17 cellular contexts compared by ENCODE assay signal in the genomic region with DNA sequence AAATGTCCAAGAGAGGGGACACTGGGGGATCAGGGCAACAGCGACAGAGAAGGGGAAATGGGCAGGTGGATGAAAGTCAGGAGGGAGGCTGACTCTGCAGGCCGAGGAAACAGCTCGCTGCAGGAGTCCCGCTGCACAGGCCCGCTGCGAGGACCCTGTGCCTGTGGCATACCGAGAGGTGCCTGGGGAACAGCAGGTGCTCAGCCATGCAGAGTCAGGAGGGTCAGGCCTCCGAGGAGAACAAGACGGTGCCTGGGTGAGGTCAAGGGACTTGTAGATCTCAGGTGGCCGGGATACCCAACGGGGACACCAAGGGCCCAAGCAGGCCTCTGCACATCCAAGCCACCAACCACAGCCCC.
DNase-seq lines count a peak whose midpoint lies in the region; ATAC-seq, FAIRE-seq and TF ChIP-seq lines count a peak whose summit lies in the region.
"Had no signal": no experiment of that assay in that cellular context is flagged by ENCODE, and none has a peak within 500 bp of the region (broad histone marks: within the 10 kb centered on the region; RNA-seq: fewer than 3 reads in every experiment).

No MANE protein-coding gene starts in this region.

- FAIRE-seq in frontal cortex (lab: Jason Lieb, UNC), result no peak
- FAIRE-seq: endometrium had no signal

- in situ Hi-C loops in transverse colon (cut with MboI; ENCODE audit: low pct_ligation_motif_present in 1 of 4, low pct_unique_long_range_greater_than_20kb in 1 of 4, low sequenced_read_pairs in 3 of 4), result no loop called here

- intact Hi-C loops in Right ventricle myocardium superior (cut with DNase I), result no loop called here
- intact Hi-C loops in breast epithelium (cut with DNase I; ENCODE audit: low total_unique reads), result no loop called here
- intact Hi-C loops in transverse colon (cut with DNase I; ENCODE audit: low total_unique reads), result no loop called here

- H3K4me1 ChIP-seq in cardiac muscle cell (ENCODE audit: low read depth) (peaks cover 45% of the 10 kb centered on the region), breast epithelium (peaks cover 23 to 51% of the 10 kb centered on the region in 2 donors), transverse colon (peaks cover 33 to 55% (median 51%) of the 10 kb centered on the region in 4 donors)

- ATAC-seq in Right ventricle myocardium superior (ENCODE audit: poor library complexity), result no peak
- ATAC-seq in HG03025 (IDR thresholded peaks at IDR 0.05; ENCODE audit: low FRiP score, unreplicated experiment), result no peak
- ATAC-seq: mucosa of descending colon had no signal

- H3K36me3 Mint-ChIP-seq in neural crest cell (ENCODE audit: low read depth), result peaks cover 3% of the 10 kb centered on the region

- H3K27ac ChIP-seq in cardiac muscle cell (peak overlapping the region; percentile 95), breast epithelium (peak overlapping the region; percentile 80 to 82), transverse colon (peak overlapping the region; percentile 58 to 71 (median 68))

- DNase-seq in cardiac muscle cell (ENCODE audit: low read depth in 1 of 2, low spot score in 1 of 2) (no peak), Right ventricle myocardium superior (no peak), breast epithelium (ENCODE audit: low spot score in 2 of 2) (no peak), neural crest cell (ENCODE audit: low read depth, low spot score) (no peak), transverse colon (no peak), mesenteric fat pad (ENCODE audit: low spot score) (no peak), frontal cortex (ENCODE audit: low spot score in 2 of 2) (no peak)
- DNase-seq: activated CD4-positive, CD25-positive, alpha-beta regulatory T cell; activated naive CD4-positive, alpha-beta T cell; GDM1; NCI-H2029; NCI-H526 treated with DMSO at 0.1 percent for 48 hours; Peyer's patch had no signal

- no peak for TF ChIP-seq CTCF in cardiac muscle cell (IDR thresholded peaks at IDR 0.05; ENCODE audit: low read depth, low read length)
- no peak for TF ChIP-seq CTCF in breast epithelium (IDR thresholded peaks at IDR 0.05)
- TF ChIP-seq CTCF in neural crest cell (conservative IDR thresholded peaks at IDR 0.05), result no peak
- TF ChIP-seq CTCF in transverse colon (IDR thresholded peaks at IDR 0.05), result no peak

- no peak overlapping the region for H3K4me3 ChIP-seq in cardiac muscle cell
- H3K4me3 ChIP-seq in breast epithelium, result peak overlapping the region in 1 of 3 donors; percentile 23
- H3K4me3 ChIP-seq in transverse colon, result no peak overlapping the region
- H3K4me3 ChIP-seq: mucosa of descending colon, Peyer's patch, suprapubic skin had no signal

- H3K9me3 ChIP-seq in cardiac muscle cell (ENCODE audit: low read depth) (no peaks in the 10 kb centered on the region), breast epithelium (no peaks in the 10 kb centered on the region), transverse colon (no peaks in the 10 kb centered on the region)
- H3K9me3 ChIP-seq: mucosa of descending colon, Peyer's patch, suprapubic skin had no signal

- H3K36me3 ChIP-seq in cardiac muscle cell (no peaks in the 10 kb centered on the region), breast epithelium (no peaks in the 10 kb centered on the region), transverse colon (no peaks in the 10 kb centered on the region)

- no peak for TF ChIP-seq POLR2A in breast epithelium (IDR thresholded peaks at IDR 0.05)
- no peak for TF ChIP-seq POLR2A in transverse colon (IDR thresholded peaks at IDR 0.05)

- no peaks in the 10 kb centered on the region for H3K27me3 Mint-ChIP-seq in neural crest cell (ENCODE audit: low read depth)

- H3K4me1 Mint-ChIP-seq in neural crest cell, result peaks cover 56% of the 10 kb centered on the region

- H3K27me3 ChIP-seq in cardiac muscle cell (no peaks in the 10 kb centered on the region), breast epithelium (no peaks in the 10 kb centered on the region), transverse colon (no peaks in the 10 kb centered on the region)
- H3K27me3 ChIP-seq: Peyer's patch, suprapubic skin had no signal

- H3K9me3 Mint-ChIP-seq in neural crest cell, result no peaks in the 10 kb centered on the region

- H3K4me3 Mint-ChIP-seq in neural crest cell, result no peak overlapping the region

- WGBS in transverse colon (ENCODE audit: low coverage in 1 of 2), 2 donors, result 94 to 100% methylated on average over 3 to 11 of the region's 11 CpGs

- peak overlapping the region; percentile 43 for H3K27ac Mint-ChIP-seq in neural crest cell (ENCODE audit: unreplicated experiment)

- TF ChIP-seq EP300 in transverse colon (IDR thresholded peaks at IDR 0.05; ENCODE audit: low read depth), result no peak
